14 cellular contexts compared by ENCODE assay signal in the genomic region with DNA sequence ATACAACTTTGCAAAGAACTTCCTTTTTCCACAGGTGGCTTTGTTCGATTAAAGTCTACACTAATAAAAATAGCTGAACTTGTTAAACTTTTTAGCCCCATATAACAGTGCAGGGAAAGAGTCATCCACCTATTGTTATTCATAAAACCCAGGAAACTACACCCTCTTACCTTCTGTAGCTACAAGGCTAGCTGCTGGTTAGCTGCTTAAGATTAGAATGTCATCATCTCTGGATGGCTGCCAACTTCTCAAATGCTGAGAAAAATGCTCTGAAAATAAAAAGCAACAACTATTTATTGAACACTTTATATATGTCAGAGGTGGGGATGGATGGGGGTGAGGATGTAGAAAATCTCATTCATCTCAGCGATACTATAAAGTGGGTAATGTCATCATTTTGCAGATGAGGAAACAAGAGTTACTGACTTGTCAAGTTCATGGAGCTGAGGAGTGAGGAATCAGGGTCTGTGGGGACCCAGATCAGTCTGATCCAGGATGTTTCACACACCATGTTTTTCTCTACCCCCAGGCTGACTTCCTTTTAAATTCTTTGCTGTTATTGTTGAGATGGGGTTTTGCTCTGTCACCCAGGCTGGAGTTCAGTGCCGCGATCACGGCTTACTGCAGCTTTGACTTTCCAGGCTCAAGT. TPM values are rescaled to one million over a fixed set of nuclear protein-coding genes. Genes with fewer than 3 reads are reported as not detected.
DNase-seq lines count a peak whose midpoint lies in the region; ATAC-seq and TF ChIP-seq lines count a peak whose summit lies in the region.
"Had no signal": no experiment of that assay in that cellular context is flagged by ENCODE, and none has a peak within 500 bp of the region (broad histone marks: within the 10 kb centered on the region; RNA-seq: fewer than 3 reads in every experiment).

No MANE protein-coding gene starts in this region.

- H3K4me1 ChIP-seq in subcutaneous abdominal adipose tissue (ENCODE audit: control insufficient read depth in 5 of 5, insufficient read depth in 5 of 5, low read length in 5 of 5): peaks cover 0 to 17% (median 10%) of the 10 kb centered on the region in 5 donors
- H3K4me1 ChIP-seq: tibial artery had no signal

- no peak for TF ChIP-seq CTCF in RWPE1 (conservative IDR thresholded peaks at IDR 0.05; ENCODE audit: low read depth)

- H3K4me1 Mint-ChIP-seq in activated naive CD4-positive, alpha-beta T cell treated with anti-CD3 and anti-CD28 coated beads, Interleukin-2, amount 10 ng/mL, durations not matched to agents 7 days and 5 days: no peaks in the 10 kb centered on the region
- no peaks in the 10 kb centered on the region for H3K4me1 Mint-ChIP-seq in activated naive CD4-positive, alpha-beta T cell treated with anti-CD3 and anti-CD28 coated beads for 36 hours (ENCODE audit: low read depth)

- H3K9me3 ChIP-seq in subcutaneous abdominal adipose tissue (ENCODE audit: control insufficient read depth in 5 of 5, low read length in 5 of 5): no peaks in the 10 kb centered on the region
- H3K9me3 ChIP-seq: tibial artery had no signal

- ATAC-seq in HG03135 (IDR thresholded peaks at IDR 0.05; ENCODE audit: unreplicated experiment): no peak
- ATAC-seq: natural killer cell had no signal

- no peak overlapping the region for H3K4me3 ChIP-seq in subcutaneous abdominal adipose tissue (ENCODE audit: low read depth in 1 of 5, low read length in 5 of 5)
- H3K4me3 ChIP-seq: tibial artery had no signal

- intact Hi-C loops in activated naive CD4-positive, alpha-beta T cell treated with anti-CD3 and anti-CD28 coated beads for 36 hours (cut with micrococcal nuclease): no loop called here

- no peak overlapping the region for H3K9ac ChIP-seq in subcutaneous abdominal adipose tissue (ENCODE audit: low read length in 5 of 5)

- peak overlapping the region; percentile 11; the same call in 1 of the 2 replicates for H3K27ac ChIP-seq in RWPE1
- H3K27ac ChIP-seq in subcutaneous abdominal adipose tissue (ENCODE audit: low read depth, low read length): peak overlapping the region; percentile 55
- H3K27ac ChIP-seq: epithelial cell of prostate, tibial artery had no signal

- no peaks in the 10 kb centered on the region for H3K27me3 ChIP-seq in subcutaneous abdominal adipose tissue (ENCODE audit: control insufficient read depth in 5 of 5, insufficient read depth in 4 of 5, low read length in 5 of 5)
- H3K27me3 ChIP-seq: tibial artery had no signal

- no peaks in the 10 kb centered on the region for H3K27me3 Mint-ChIP-seq in activated naive CD4-positive, alpha-beta T cell treated with anti-CD3 and anti-CD28 coated beads, Interleukin-2, amount 10 ng/mL, durations not matched to agents 7 days and 5 days
- no peaks in the 10 kb centered on the region for H3K27me3 Mint-ChIP-seq in activated naive CD4-positive, alpha-beta T cell treated with anti-CD3 and anti-CD28 coated beads for 36 hours (ENCODE audit: low read depth)

- peak overlapping the region; percentile 28 for H3K27ac Mint-ChIP-seq in activated naive CD4-positive, alpha-beta T cell treated with anti-CD3 and anti-CD28 coated beads, Interleukin-2, amount 10 ng/mL, durations not matched to agents 7 days and 5 days
- H3K27ac Mint-ChIP-seq in activated naive CD4-positive, alpha-beta T cell treated with anti-CD3 and anti-CD28 coated beads for 36 hours: no peak overlapping the region
- H3K27ac Mint-ChIP-seq: natural killer cell had no signal

- no peak for DNase-seq in activated naive CD4-positive, alpha-beta T cell treated with anti-CD3 and anti-CD28 coated beads, Interleukin-2, amount 10 ng/mL, durations not matched to agents 7 days and 5 days
- DNase-seq in activated naive CD4-positive, alpha-beta T cell treated with anti-CD3 and anti-CD28 coated beads for 36 hours: no peak
- DNase-seq in RWPE1 (ENCODE audit: low spot score) (no peak), fibroblast of gingiva (ENCODE audit: low read depth) (peak; percentile 13), NCI-H1092 (lab: John Stamatoyannopoulos, UW) (no peak), SKM-1 treated with dmso at 0.1 percent for 144 hours (lab: John Stamatoyannopoulos, UW; ENCODE audit: unreplicated experiment) (no peak)
- DNase-seq: activated CD8-positive, alpha-beta memory T cell treated with anti-CD3 and anti-CD28 coated beads, Interleukin-2, amount 50 U/mL, for 4 hours; aorta; natural killer cell; NCI-H1694 treated with DMSO at 0.1 percent for 48 hours; tibial artery had no signal

- H3K9me3 Mint-ChIP-seq in activated naive CD4-positive, alpha-beta T cell treated with anti-CD3 and anti-CD28 coated beads, Interleukin-2, amount 10 ng/mL, durations not matched to agents 7 days and 5 days: no peaks in the 10 kb centered on the region
- H3K9me3 Mint-ChIP-seq in activated naive CD4-positive, alpha-beta T cell treated with anti-CD3 and anti-CD28 coated beads for 36 hours: no peaks in the 10 kb centered on the region
- H3K9me3 Mint-ChIP-seq: natural killer cell had no signal

- H3K36me3 Mint-ChIP-seq in activated naive CD4-positive, alpha-beta T cell treated with anti-CD3 and anti-CD28 coated beads, Interleukin-2, amount 10 ng/mL, durations not matched to agents 7 days and 5 days: peaks cover 17% of the 10 kb centered on the region
- H3K36me3 Mint-ChIP-seq in activated naive CD4-positive, alpha-beta T cell treated with anti-CD3 and anti-CD28 coated beads for 36 hours (ENCODE audit: low read depth): peaks cover 9% of the 10 kb centered on the region

- POLR2A ChIA-PET in RWPE1 (lab: Yijun Ruan, JAX; ENCODE audit: low non-redundant PET): no interaction called here

- peaks cover 9 to 37% (median 27%) of the 10 kb centered on the region in 5 donors for H3K36me3 ChIP-seq in subcutaneous abdominal adipose tissue (ENCODE audit: control insufficient read depth in 5 of 5, insufficient read depth in 5 of 5, low read length in 5 of 5)

- H3K4me3 Mint-ChIP-seq in activated naive CD4-positive, alpha-beta T cell treated with anti-CD3 and anti-CD28 coated beads, Interleukin-2, amount 10 ng/mL, durations not matched to agents 7 days and 5 days: no peak overlapping the region
- no peak overlapping the region for H3K4me3 Mint-ChIP-seq in activated naive CD4-positive, alpha-beta T cell treated with anti-CD3 and anti-CD28 coated beads for 36 hours
- H3K4me3 Mint-ChIP-seq: natural killer cell had no signal

- CTCF ChIA-PET in activated naive CD4-positive, alpha-beta T cell treated with anti-CD3 and anti-CD28 coated beads, Interleukin-2, amount 10 ng/mL, durations not matched to agents 7 days and 5 days (lab: Charles Lee): interaction anchor here (1.2 to 1.7 kb wide), 2 partner anchors 10 to 297 kb away, joined by 3 to 7 read pairs; no protein-coding TSS in a partner anchor
- CTCF ChIA-PET in activated naive CD4-positive, alpha-beta T cell treated with anti-CD3 and anti-CD28 coated beads for 36 hours (lab: Charles Lee): interaction anchor here (0.7 to 1.9 kb wide), 3 partner anchors 9 to 110 kb away, joined by 3 to 5 read pairs (median 3); no protein-coding TSS in a partner anchor
- CTCF ChIA-PET in RWPE1 (lab: Yijun Ruan, JAX): interaction anchor here (1.6 kb wide), 1 partner anchor 9 kb away, joined by 6 read pairs; no protein-coding TSS in a partner anchor

RNA-seq across cellular contexts. Expression of a gene that starts 17.1 kb away (rescaled TPM):
- total RNA-seq in activated naive CD4-positive, alpha-beta T cell treated with anti-CD3 and anti-CD28 coated beads for 36 hours: 100 to 1,000 TPM; 124 to 132 TPM

RNA-seq across cellular contexts. Expression of a gene that starts 17.2 kb away (rescaled TPM):
- total RNA-seq in activated naive CD4-positive, alpha-beta T cell treated with anti-CD3 and anti-CD28 coated beads for 36 hours: 10 to 100 TPM; 18.5 to 21.2 TPM
